In genomic region chr5:107719207-107719606, GRCh38 we compare ENCODE assay signal across 20 cellular contexts.
"Had no signal": no experiment of that assay in that cellular context is flagged by ENCODE, and none has a peak within 500 bp of the region (broad histone marks: within the 10 kb centered on the region; RNA-seq: fewer than 3 reads in every experiment).

No MANE protein-coding gene starts in this region.

- ATAC-seq: foreskin keratinocyte; left lobe of liver; right cardiac atrium; stimulated activated naive CD8-positive, alpha-beta T cell treated with anti-CD3 and anti-CD28 coated beads, Interleukin-15, Interleukin-2, amounts not matched to agents 100 U/mL and 50 U/mL, for 24 hours had no signal

- H3K27ac ChIP-seq: brain microvascular endothelial cell, foreskin keratinocyte, parathyroid adenoma, WERI-Rb-1 had no signal

- FAIRE-seq: keratinocyte, TTC549 had no signal

- DNase-seq: activated CD4-positive, alpha-beta T cell treated with anti-CD3 and anti-CD28 coated beads for 1 hour; activated CD4-positive, alpha-beta T cell treated with anti-CD3 and anti-CD28 coated beads, Interleukin-2, amount 50 U/mL, for 1 hour; activated gamma-delta T cell treated with Interleukin-2 at 50 U/mL for 16 hours; activated T-cell treated with anti-CD3 and anti-CD28 coated beads, Interleukin-2, amount 50 U/mL, for 1 hour; anterior cingulate cortex; brain microvascular endothelial cell; central memory CD4-positive, alpha-beta T cell; dermis blood vessel endothelial cell; effector CD8-positive, alpha-beta T cell; erythroblast; foreskin keratinocyte; stimulated activated CD4-positive, alpha-beta T cell treated with anti-CD3 and anti-CD28 coated beads, Interleukin-12 subunit alpha, Interleukin-12 subunit beta, amount 100 ng/mL, for 4 hours; stimulated activated CD4-positive, alpha-beta T cell treated with anti-CD3 and anti-CD28 coated beads, Interleukin-4, amount 100 ng/mL, for 4 hours; stimulated activated naive CD8-positive, alpha-beta T cell treated with anti-CD3 and anti-CD28 coated beads, Interleukin-15, Interleukin-2, amounts not matched to agents 100 U/mL and 50 U/mL, for 24 hours; WERI-Rb-1 had no signal

- H3K27me3 ChIP-seq: brain microvascular endothelial cell, foreskin keratinocyte had no signal

- H3K36me3 ChIP-seq: brain microvascular endothelial cell, WERI-Rb-1 had no signal

- H3K4me1 ChIP-seq: foreskin keratinocyte, parathyroid adenoma had no signal
